Comparison of ENCODE assay signal across 9 cellular contexts in genomic region chr2:196242131-196242620, GRCh38.
DNase-seq lines count a peak whose midpoint lies in the region; ATAC-seq and TF ChIP-seq lines count a peak whose summit lies in the region.
"Had no signal": no experiment of that assay in that cellular context is flagged by ENCODE, and none has a peak within 500 bp of the region (broad histone marks: within the 10 kb centered on the region; RNA-seq: fewer than 3 reads in every experiment).

No MANE protein-coding gene starts in this region.

- TF ChIP-seq CTCF in foreskin fibroblast (IDR thresholded peaks at IDR 0.05; ENCODE audit: low read depth, low read length): no peak

- no peak overlapping the region for H3K4me3 ChIP-seq in foreskin fibroblast (ENCODE audit: low read depth in 1 of 2, low read length in 2 of 2)
- H3K4me3 ChIP-seq: psoas muscle had no signal

- DNase-seq in activated CD4-positive, alpha-beta T cell treated with anti-CD3 and anti-CD28 coated beads, Interleukin-2, amount 10 ng/mL, durations not matched to agents 24 days and 14 days: peak; percentile 78
- DNase-seq in activated CD4-positive, alpha-beta T cell treated with anti-CD3 and anti-CD28 coated beads, Interleukin-2, amount 50 U/mL, for 1 hour: no peak
- peak; percentile 76 for DNase-seq in RPMI7951 (ENCODE audit: low read depth)
- DNase-seq in foreskin fibroblast: peak; percentile 36 to 44
- no peak for DNase-seq in NCI-H510A (lab: John Stamatoyannopoulos, UW)
- DNase-seq in NCI-H1436 treated with DMSO at 0.1 percent for 48 hours (lab: John Stamatoyannopoulos, UW): no peak
- DNase-seq in dedifferentiated amniotic fluid mesenchymal stem cell (ENCODE audit: extremely low spot score): no peak
- DNase-seq: psoas muscle had no signal

- peak overlapping the region; percentile 82 for H3K4me3 Mint-ChIP-seq in activated CD4-positive, alpha-beta T cell treated with anti-CD3 and anti-CD28 coated beads, Interleukin-2, amount 10 ng/mL, durations not matched to agents 24 days and 14 days

- H3K27me3 Mint-ChIP-seq in activated CD4-positive, alpha-beta T cell treated with anti-CD3 and anti-CD28 coated beads, Interleukin-2, amount 10 ng/mL, durations not matched to agents 24 days and 14 days: no peaks in the 10 kb centered on the region

- peaks cover 63% of the 10 kb centered on the region for H3K4me1 Mint-ChIP-seq in activated CD4-positive, alpha-beta T cell treated with anti-CD3 and anti-CD28 coated beads, Interleukin-2, amount 10 ng/mL, durations not matched to agents 24 days and 14 days

- ATAC-seq in HG02981 (IDR thresholded peaks at IDR 0.05; ENCODE audit: unreplicated experiment): peak; percentile 85

- intact Hi-C loops in activated CD4-positive, alpha-beta T cell treated with anti-CD3 and anti-CD28 coated beads, Interleukin-2, amount 10 ng/mL, durations not matched to agents 24 days and 14 days (cut with micrococcal nuclease): loop anchor here (1.0 to 5.0 kb wide), 9 partner anchors 8 to 745 kb away; no protein-coding TSS in a partner anchor

- peak overlapping the region; percentile 99 for H3K27ac Mint-ChIP-seq in activated CD4-positive, alpha-beta T cell treated with anti-CD3 and anti-CD28 coated beads, Interleukin-2, amount 10 ng/mL, durations not matched to agents 24 days and 14 days

- H3K36me3 Mint-ChIP-seq in activated CD4-positive, alpha-beta T cell treated with anti-CD3 and anti-CD28 coated beads, Interleukin-2, amount 10 ng/mL, durations not matched to agents 24 days and 14 days (ENCODE audit: low read depth): peaks cover 8% of the 10 kb centered on the region

- no peaks in the 10 kb centered on the region for H3K9me3 Mint-ChIP-seq in activated CD4-positive, alpha-beta T cell treated with anti-CD3 and anti-CD28 coated beads, Interleukin-2, amount 10 ng/mL, durations not matched to agents 24 days and 14 days

Comparison
In these comparisons a context has a peak if more than half of its experiments do, and no peak if none do; other contexts are left out.
1. DNase-seq: peak in activated CD4-positive, alpha-beta T cell treated with anti-CD3 and anti-CD28 coated beads, Interleukin-2, amount 10 ng/mL, durations not matched to agents 24 days and 14 days (single experiment), RPMI7951 (single experiment) and foreskin fibroblast (2 of 2); none in activated CD4-positive, alpha-beta T cell treated with anti-CD3 and anti-CD28 coated beads, Interleukin-2, amount 50 U/mL, for 1 hour (single experiment), NCI-H510A (single experiment), NCI-H1436 treated with DMSO at 0.1 percent for 48 hours (single experiment) and dedifferentiated amniotic fluid mesenchymal stem cell (single experiment).